In the genomic region with DNA sequence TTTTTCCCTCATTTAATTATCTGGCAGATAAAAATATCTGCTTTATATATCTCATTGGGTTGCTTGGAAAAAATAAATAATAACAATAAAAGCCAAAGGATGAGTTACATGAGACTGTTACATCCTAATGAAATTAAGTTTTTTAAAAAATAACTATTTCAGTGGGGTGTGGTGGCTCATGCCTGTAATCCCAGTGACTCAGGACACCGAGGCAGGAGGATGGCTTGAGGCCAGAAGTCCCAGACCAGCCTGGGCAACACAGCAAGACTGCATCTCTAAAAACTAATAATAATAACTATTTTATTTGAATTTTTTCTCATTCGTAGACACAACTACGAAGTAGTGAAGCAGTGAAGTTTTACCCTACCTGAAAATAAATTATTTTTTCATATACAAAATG, we compare ENCODE assay signal across 18 cellular contexts.
"Had no signal": no experiment of that assay in that cellular context is flagged by ENCODE, and none has a peak within 500 bp of the region (broad histone marks: within the 10 kb centered on the region; RNA-seq: fewer than 3 reads in every experiment).

No MANE protein-coding gene starts in this region.

- H3K4me1 ChIP-seq: colonic mucosa, lower lobe of right lung, parathyroid adenoma, spleen, testis, upper lobe of left lung had no signal

- H3K9me3 ChIP-seq: colonic mucosa, lower lobe of right lung, neutrophil, sigmoid colon, spleen, testis, upper lobe of left lung had no signal

- H3K4me3 ChIP-seq: colonic mucosa, hepatocyte, lower lobe of right lung, sigmoid colon, spleen, testis, upper lobe of left lung had no signal

- DNase-seq: activated CD4-positive, alpha-beta memory T cell treated with anti-CD3 and anti-CD28 coated beads for 36 hours; activated CD4-positive, alpha-beta T cell treated with anti-CD3 and anti-CD28 coated beads for 4 hours; activated naive CD8-positive, alpha-beta T cell treated with anti-CD3 and anti-CD28 coated beads for 36 hours; amygdala; central memory CD4-positive, alpha-beta T cell; colonic mucosa; lower lobe of right lung; natural killer cell; sigmoid colon; spleen; stimulated activated CD4-positive, alpha-beta T cell treated with anti-CD3 and anti-CD28 coated beads, Interleukin-4, amount 100 ng/mL, for 4 hours; testis had no signal

- ATAC-seq: lower lobe of right lung; natural killer cell; stimulated activated memory B cell treated with anti-CD40 and anti-IgM and Interleukin-4, amounts not matched to agents 10 μg/mL and 1 μg/mL and 100 μg/mL, for 72 hours; WTC11 had no signal

- H3K27me3 ChIP-seq: colonic mucosa, hepatocyte, neutrophil, sigmoid colon, testis, upper lobe of left lung had no signal

- H3K36me3 ChIP-seq: colonic mucosa, neutrophil, sigmoid colon, spleen had no signal

- H3K27ac ChIP-seq: colonic mucosa, hepatocyte, lower lobe of right lung, neutrophil, parathyroid adenoma, sigmoid colon, spleen, testis, upper lobe of left lung had no signal
